ENCODE assay signal across 15 cellular contexts in genomic region chr10:34557173-34557572, GRCh38.
"Had no signal": no experiment of that assay in that cellular context is flagged by ENCODE, and none has a peak within 500 bp of the region (broad histone marks: within the 10 kb centered on the region; RNA-seq: fewer than 3 reads in every experiment).

No MANE protein-coding gene starts in this region.

- H3K4me1 Mint-ChIP-seq: naive thymus-derived CD8-positive, alpha-beta T cell had no signal

- H3K9me3 ChIP-seq: gastrocnemius medialis, heart right ventricle, mucosa of descending colon, neutrophil, sigmoid colon had no signal

- H3K27me3 ChIP-seq: dorsolateral prefrontal cortex, gastrocnemius medialis, heart right ventricle, neutrophil, sigmoid colon had no signal

- DNase-seq: cortex of kidney; dorsolateral prefrontal cortex; effector CD8-positive, alpha-beta T cell; gastrocnemius medialis; heart right ventricle; hypothalamus; mucosa of descending colon; naive thymus-derived CD8-positive, alpha-beta T cell; posterior cingulate gyrus; sigmoid colon; small intestine; stimulated activated CD4-positive, alpha-beta T cell treated with anti-CD3 and anti-CD28 coated beads, Interleukin-12 subunit alpha, Interleukin-12 subunit beta, amount 100 ng/mL, for 4 hours; stimulated activated naive CD4-positive, alpha-beta T cell treated with Interleukin-2 at 50 U/mL for 16 hours had no signal

- ATAC-seq: gastrocnemius medialis; heart right ventricle; mucosa of descending colon; naive thymus-derived CD8-positive, alpha-beta T cell had no signal

- H3K4me3 Mint-ChIP-seq: naive thymus-derived CD8-positive, alpha-beta T cell had no signal

- FAIRE-seq: islet of Langerhans, small intestine had no signal

- H3K36me3 ChIP-seq: gastrocnemius medialis, heart right ventricle, neutrophil, sigmoid colon had no signal

- H3K4me3 ChIP-seq: dorsolateral prefrontal cortex, gastrocnemius medialis, heart right ventricle, mucosa of descending colon, sigmoid colon had no signal

- H3K27ac ChIP-seq: dorsolateral prefrontal cortex, gastrocnemius medialis, heart right ventricle, neutrophil, sigmoid colon had no signal

- H3K4me1 ChIP-seq: gastrocnemius medialis had no signal

- H3K27ac Mint-ChIP-seq: naive thymus-derived CD8-positive, alpha-beta T cell had no signal

- H3K36me3 Mint-ChIP-seq: naive thymus-derived CD8-positive, alpha-beta T cell had no signal
